In the genomic region with DNA sequence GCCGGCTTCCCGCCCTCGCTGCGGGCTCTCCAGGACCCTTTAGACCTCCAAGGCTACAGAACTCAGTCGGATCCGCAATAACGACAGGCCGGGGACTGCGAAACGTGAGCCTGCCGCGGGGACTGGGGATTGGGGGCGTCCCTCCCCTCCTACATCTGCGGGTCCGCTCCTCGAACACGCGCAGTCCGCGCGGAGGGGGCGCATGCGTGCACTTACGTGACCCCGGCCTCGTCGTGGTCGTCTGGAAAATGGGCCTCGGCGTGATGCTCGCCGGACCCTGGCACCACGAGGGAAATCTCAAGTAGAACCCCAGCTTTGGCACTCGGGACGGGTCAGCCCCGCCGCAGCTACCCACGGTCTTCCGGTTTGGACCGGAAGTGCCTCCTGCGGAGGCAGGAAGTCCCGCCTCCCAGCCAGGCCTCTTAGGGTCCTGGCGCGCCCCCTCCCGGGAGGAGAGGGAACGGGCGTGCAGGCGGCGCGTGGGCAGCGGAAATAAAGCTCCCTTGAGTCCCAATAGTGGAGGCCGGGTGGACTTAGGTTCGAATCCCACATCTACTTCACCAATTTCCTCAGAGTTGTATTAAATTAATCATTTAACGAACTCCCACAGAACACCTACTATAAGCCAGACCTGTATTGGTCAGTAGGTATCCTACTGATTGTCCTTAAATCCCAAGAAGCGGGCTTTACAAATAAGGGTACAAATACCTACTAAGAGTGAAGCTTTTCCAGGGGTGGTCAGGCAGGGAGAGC, we compare ENCODE assay signal across 1 cellular context.
TF ChIP-seq lines count a peak whose summit lies in the region.

A gene with protein sequence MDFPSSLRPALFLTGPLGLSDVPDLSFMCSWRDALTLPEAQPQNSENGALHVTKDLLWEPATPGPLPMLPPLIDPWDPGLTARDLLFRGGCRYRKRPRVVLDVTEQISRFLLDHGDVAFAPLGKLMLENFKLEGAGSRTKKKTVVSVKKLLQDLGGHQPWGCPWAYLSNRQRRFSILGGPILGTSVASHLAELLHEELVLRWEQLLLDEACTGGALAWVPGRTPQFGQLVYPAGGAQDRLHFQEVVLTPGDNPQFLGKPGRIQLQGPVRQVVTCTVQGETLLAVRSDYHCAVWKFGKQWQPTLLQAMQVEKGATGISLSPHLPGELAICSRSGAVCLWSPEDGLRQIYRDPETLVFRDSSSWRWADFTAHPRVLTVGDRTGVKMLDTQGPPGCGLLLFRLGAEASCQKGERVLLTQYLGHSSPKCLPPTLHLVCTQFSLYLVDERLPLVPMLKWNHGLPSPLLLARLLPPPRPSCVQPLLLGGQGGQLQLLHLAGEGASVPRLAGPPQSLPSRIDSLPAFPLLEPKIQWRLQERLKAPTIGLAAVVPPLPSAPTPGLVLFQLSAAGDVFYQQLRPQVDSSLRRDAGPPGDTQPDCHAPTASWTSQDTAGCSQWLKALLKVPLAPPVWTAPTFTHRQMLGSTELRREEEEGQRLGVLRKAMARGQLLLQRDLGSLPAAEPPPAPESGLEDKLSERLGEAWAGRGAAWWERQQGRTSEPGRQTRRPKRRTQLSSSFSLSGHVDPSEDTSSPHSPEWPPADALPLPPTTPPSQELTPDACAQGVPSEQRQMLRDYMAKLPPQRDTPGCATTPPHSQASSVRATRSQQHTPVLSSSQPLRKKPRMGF (minus strand): TSS at position 373 of the 753 bp plus-strand sequence. CDS start 2,069 bp downstream, outside the sequence.

TF ChIP-seq in HepG2, 621 proteins besides CTCF, POLR2A, EP300 and RAD21 (continued from another document and continues in another):
- TF ChIP-seq ZNF7 (CRISPR knock-in tag; IDR thresholded peaks at IDR 0.05) (no peak; the same call in 1 of the 2 replicates), ZNF251 (CRISPR knock-in tag; IDR thresholded peaks at IDR 0.05) (no peak), BRCA1 (CRISPR knock-in tag; IDR thresholded peaks at IDR 0.05) (peak; percentile 62), NFKB2 (CRISPR knock-in tag; IDR thresholded peaks at IDR 0.05; ENCODE audit: borderline replicate concordance) (peak; percentile 87), ZNF121 (CRISPR knock-in tag; IDR thresholded peaks at IDR 0.05) (0 out of 2 replicates have a peak, but pooled peaks have one; percentile 23), ZNF44 (CRISPR knock-in tag; IDR thresholded peaks at IDR 0.05) (peak; percentile 73; the same call in 1 of the 2 replicates), ZNF207 (IDR thresholded peaks at IDR 0.05; ENCODE audit: borderline replicate concordance) (no peak), ZNF24 (IDR thresholded peaks at IDR 0.05) (peak; percentile 57; the same call in 1 of the 2 replicates), TBX3 (IDR thresholded peaks at IDR 0.05; ENCODE audit: borderline replicate concordance) (no peak), ZNF33B (CRISPR knock-in tag; IDR thresholded peaks at IDR 0.05) (no peak; the same call in 1 of the 2 replicates), ZBTB8A (CRISPR knock-in tag; IDR thresholded peaks at IDR 0.05; ENCODE audit: borderline replicate concordance, low read depth) (no peak), ZKSCAN5 (CRISPR knock-in tag; IDR thresholded peaks at IDR 0.05) (no peak; the same call in 1 of the 2 replicates), SMAD3 (CRISPR knock-in tag; IDR thresholded peaks at IDR 0.05) (peak; percentile 85), TMF1 (CRISPR knock-in tag; IDR thresholded peaks at IDR 0.05; ENCODE audit: low read depth) (no peak), ZNF430 (CRISPR knock-in tag; IDR thresholded peaks at IDR 0.05) (peak; percentile 91), HMG20B (CRISPR knock-in tag; conservative IDR thresholded peaks at IDR 0.05) (no peak; the same call in 1 of the 2 replicates), ZNF782 (CRISPR knock-in tag; IDR thresholded peaks at IDR 0.05; ENCODE audit: borderline replicate concordance) (no peak), BORCS8-MEF2B (CRISPR knock-in tag; IDR thresholded peaks at IDR 0.05) (peak; percentile 94), SP5 (CRISPR knock-in tag; IDR thresholded peaks at IDR 0.05; ENCODE audit: borderline replicate concordance, low read depth) (peak; percentile 35; the same call in 1 of the 2 replicates), MIER2 (CRISPR knock-in tag; IDR thresholded peaks at IDR 0.05) (peak; percentile 81), TCF7 (IDR thresholded peaks at IDR 0.05; ENCODE audit: low read depth) (no peak), ZFP36 (IDR thresholded peaks at IDR 0.05; ENCODE audit: borderline replicate concordance, low read depth, low read length, partially characterized antibody) (no peak), ZMYM2 (CRISPR knock-in tag; IDR thresholded peaks at IDR 0.05) (peak; percentile 96), EZH2 (conservative IDR thresholded peaks at IDR 0.05; ENCODE audit: low read depth, low read length) (no peak), PHF5A (CRISPR knock-in tag; IDR thresholded peaks at IDR 0.05; ENCODE audit: low read depth, unreplicated experiment) (peak; percentile 88), KMT2A (CRISPR knock-in tag; IDR thresholded peaks at IDR 0.05) (peak; percentile 98), ZNF546 (CRISPR knock-in tag; conservative IDR thresholded peaks at IDR 0.05) (no peak; the same call in 1 of the 2 replicates), KLF12 (CRISPR knock-in tag; IDR thresholded peaks at IDR 0.05; ENCODE audit: borderline replicate concordance) (no peak), ZNF501 (CRISPR knock-in tag; IDR thresholded peaks at IDR 0.05) (peak; percentile 96), ZBTB3 (CRISPR knock-in tag; IDR thresholded peaks at IDR 0.05; ENCODE audit: borderline replicate concordance, low read depth) (no peak; the same call in 1 of the 2 replicates), SP1 (IDR thresholded peaks at IDR 0.05) (no peak), SP1 (CRISPR knock-in tag; IDR thresholded peaks at IDR 0.05) (no peak), ZNF773 (CRISPR knock-in tag; IDR thresholded peaks at IDR 0.05; ENCODE audit: borderline replicate concordance) (peak; percentile 85), ZSCAN21 (CRISPR knock-in tag; IDR thresholded peaks at IDR 0.05; ENCODE audit: borderline replicate concordance) (no peak), ZEB1 (IDR thresholded peaks at IDR 0.05; ENCODE audit: insufficient replicate concordance, low read depth) (peak; percentile 36), ATF7-NPFF (CRISPR knock-in tag; IDR thresholded peaks at IDR 0.05; ENCODE audit: low read depth) (peak; percentile 81)
- TF ChIP-seq, protein P1, sequence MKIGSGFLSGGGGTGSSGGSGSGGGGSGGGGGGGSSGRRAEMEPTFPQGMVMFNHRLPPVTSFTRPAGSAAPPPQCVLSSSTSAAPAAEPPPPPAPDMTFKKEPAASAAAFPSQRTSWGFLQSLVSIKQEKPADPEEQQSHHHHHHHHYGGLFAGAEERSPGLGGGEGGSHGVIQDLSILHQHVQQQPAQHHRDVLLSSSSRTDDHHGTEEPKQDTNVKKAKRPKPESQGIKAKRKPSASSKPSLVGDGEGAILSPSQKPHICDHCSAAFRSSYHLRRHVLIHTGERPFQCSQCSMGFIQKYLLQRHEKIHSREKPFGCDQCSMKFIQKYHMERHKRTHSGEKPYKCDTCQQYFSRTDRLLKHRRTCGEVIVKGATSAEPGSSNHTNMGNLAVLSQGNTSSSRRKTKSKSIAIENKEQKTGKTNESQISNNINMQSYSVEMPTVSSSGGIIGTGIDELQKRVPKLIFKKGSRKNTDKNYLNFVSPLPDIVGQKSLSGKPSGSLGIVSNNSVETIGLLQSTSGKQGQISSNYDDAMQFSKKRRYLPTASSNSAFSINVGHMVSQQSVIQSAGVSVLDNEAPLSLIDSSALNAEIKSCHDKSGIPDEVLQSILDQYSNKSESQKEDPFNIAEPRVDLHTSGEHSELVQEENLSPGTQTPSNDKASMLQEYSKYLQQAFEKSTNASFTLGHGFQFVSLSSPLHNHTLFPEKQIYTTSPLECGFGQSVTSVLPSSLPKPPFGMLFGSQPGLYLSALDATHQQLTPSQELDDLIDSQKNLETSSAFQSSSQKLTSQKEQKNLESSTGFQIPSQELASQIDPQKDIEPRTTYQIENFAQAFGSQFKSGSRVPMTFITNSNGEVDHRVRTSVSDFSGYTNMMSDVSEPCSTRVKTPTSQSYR (CRISPR knock-in tag; IDR thresholded peaks at IDR 0.05; ENCODE audit: borderline replicate concordance), result peak; percentile 28; the same call in 1 of the 2 replicates
- TF ChIP-seq, protein P2, sequence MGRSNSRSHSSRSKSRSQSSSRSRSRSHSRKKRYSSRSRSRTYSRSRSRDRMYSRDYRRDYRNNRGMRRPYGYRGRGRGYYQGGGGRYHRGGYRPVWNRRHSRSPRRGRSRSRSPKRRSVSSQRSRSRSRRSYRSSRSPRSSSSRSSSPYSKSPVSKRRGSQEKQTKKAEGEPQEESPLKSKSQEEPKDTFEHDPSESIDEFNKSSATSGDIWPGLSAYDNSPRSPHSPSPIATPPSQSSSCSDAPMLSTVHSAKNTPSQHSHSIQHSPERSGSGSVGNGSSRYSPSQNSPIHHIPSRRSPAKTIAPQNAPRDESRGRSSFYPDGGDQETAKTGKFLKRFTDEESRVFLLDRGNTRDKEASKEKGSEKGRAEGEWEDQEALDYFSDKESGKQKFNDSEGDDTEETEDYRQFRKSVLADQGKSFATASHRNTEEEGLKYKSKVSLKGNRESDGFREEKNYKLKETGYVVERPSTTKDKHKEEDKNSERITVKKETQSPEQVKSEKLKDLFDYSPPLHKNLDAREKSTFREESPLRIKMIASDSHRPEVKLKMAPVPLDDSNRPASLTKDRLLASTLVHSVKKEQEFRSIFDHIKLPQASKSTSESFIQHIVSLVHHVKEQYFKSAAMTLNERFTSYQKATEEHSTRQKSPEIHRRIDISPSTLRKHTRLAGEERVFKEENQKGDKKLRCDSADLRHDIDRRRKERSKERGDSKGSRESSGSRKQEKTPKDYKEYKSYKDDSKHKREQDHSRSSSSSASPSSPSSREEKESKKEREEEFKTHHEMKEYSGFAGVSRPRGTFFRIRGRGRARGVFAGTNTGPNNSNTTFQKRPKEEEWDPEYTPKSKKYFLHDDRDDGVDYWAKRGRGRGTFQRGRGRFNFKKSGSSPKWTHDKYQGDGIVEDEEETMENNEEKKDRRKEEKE (IDR thresholded peaks at IDR 0.05), result no peak
- TF ChIP-seq, protein P3, sequence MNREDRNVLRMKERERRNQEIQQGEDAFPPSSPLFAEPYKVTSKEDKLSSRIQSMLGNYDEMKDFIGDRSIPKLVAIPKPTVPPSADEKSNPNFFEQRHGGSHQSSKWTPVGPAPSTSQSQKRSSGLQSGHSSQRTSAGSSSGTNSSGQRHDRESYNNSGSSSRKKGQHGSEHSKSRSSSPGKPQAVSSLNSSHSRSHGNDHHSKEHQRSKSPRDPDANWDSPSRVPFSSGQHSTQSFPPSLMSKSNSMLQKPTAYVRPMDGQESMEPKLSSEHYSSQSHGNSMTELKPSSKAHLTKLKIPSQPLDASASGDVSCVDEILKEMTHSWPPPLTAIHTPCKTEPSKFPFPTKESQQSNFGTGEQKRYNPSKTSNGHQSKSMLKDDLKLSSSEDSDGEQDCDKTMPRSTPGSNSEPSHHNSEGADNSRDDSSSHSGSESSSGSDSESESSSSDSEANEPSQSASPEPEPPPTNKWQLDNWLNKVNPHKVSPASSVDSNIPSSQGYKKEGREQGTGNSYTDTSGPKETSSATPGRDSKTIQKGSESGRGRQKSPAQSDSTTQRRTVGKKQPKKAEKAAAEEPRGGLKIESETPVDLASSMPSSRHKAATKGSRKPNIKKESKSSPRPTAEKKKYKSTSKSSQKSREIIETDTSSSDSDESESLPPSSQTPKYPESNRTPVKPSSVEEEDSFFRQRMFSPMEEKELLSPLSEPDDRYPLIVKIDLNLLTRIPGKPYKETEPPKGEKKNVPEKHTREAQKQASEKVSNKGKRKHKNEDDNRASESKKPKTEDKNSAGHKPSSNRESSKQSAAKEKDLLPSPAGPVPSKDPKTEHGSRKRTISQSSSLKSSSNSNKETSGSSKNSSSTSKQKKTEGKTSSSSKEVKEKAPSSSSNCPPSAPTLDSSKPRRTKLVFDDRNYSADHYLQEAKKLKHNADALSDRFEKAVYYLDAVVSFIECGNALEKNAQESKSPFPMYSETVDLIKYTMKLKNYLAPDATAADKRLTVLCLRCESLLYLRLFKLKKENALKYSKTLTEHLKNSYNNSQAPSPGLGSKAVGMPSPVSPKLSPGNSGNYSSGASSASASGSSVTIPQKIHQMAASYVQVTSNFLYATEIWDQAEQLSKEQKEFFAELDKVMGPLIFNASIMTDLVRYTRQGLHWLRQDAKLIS (CRISPR knock-in tag; IDR thresholded peaks at IDR 0.05), result no peak
- TF ChIP-seq, protein P4, sequence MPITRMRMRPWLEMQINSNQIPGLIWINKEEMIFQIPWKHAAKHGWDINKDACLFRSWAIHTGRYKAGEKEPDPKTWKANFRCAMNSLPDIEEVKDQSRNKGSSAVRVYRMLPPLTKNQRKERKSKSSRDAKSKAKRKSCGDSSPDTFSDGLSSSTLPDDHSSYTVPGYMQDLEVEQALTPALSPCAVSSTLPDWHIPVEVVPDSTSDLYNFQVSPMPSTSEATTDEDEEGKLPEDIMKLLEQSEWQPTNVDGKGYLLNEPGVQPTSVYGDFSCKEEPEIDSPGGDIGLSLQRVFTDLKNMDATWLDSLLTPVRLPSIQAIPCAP (CRISPR knock-in tag; IDR thresholded peaks at IDR 0.05; ENCODE audit: low read depth), result no peak
- TF ChIP-seq, protein P5, sequence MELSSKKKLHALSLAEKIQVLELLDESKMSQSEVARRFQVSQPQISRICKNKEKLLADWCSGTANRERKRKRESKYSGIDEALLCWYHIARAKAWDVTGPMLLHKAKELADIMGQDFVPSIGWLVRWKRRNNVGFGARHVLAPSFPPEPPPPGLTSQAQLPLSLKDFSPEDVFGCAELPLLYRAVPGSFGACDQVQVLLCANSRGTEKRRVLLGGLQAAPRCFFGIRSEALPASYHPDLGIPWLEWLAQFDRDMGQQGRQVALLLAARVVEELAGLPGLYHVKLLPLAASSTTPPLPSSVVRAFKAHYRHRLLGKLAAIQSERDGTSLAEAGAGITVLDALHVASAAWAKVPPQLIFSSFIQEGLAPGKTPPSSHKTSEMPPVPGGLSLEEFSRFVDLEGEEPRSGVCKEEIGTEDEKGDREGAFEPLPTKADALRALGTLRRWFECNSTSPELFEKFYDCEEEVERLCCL (CRISPR knock-in tag; IDR thresholded peaks at IDR 0.05; ENCODE audit: borderline replicate concordance), result no peak
- TF ChIP-seq, protein P6, sequence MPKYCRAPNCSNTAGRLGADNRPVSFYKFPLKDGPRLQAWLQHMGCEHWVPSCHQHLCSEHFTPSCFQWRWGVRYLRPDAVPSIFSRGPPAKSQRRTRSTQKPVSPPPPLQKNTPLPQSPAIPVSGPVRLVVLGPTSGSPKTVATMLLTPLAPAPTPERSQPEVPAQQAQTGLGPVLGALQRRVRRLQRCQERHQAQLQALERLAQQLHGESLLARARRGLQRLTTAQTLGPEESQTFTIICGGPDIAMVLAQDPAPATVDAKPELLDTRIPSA (CRISPR knock-in tag; IDR thresholded peaks at IDR 0.05; ENCODE audit: borderline replicate concordance), result no peak
